Comparison of ENCODE assay signal across 1 cellular context in the genomic region with DNA sequence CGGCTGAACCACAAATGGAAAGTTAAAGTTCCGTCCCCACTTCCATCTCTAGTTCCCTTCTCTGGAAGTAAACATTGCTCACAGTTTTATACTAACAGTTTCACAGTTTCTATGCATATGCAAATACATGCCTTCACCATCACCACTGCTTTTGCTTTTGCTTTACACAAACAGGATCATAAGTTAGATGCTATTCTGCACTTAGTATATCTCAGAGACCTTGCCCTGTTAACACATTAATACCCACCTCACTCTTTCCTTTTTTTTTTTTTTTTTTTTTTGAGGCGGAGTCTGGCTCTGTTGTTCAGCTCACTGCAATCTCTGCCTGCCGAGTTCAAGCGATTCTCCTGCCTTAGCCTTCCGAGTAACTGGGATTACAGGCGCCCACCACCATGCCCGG.
TF ChIP-seq lines count a peak whose summit lies in the region.

No MANE protein-coding gene starts in this region.

TF ChIP-seq in WTC11, 78 proteins besides CTCF, POLR2A, EP300 and RAD21 (continued from another document):
- TF ChIP-seq, protein P1, sequence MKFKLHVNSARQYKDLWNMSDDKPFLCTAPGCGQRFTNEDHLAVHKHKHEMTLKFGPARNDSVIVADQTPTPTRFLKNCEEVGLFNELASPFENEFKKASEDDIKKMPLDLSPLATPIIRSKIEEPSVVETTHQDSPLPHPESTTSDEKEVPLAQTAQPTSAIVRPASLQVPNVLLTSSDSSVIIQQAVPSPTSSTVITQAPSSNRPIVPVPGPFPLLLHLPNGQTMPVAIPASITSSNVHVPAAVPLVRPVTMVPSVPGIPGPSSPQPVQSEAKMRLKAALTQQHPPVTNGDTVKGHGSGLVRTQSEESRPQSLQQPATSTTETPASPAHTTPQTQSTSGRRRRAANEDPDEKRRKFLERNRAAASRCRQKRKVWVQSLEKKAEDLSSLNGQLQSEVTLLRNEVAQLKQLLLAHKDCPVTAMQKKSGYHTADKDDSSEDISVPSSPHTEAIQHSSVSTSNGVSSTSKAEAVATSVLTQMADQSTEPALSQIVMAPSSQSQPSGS (CRISPR knock-in tag; IDR thresholded peaks at IDR 0.05; ENCODE audit: borderline replicate concordance, low read depth) = no peak
- TF ChIP-seq ZNF671 (CRISPR knock-in tag; IDR thresholded peaks at IDR 0.05) (no peak), ZNF232 (CRISPR knock-in tag; IDR thresholded peaks at IDR 0.05) (no peak), SMAD3 (CRISPR knock-in tag; IDR thresholded peaks at IDR 0.05; ENCODE audit: borderline replicate concordance) (no peak), NFE2L1 (CRISPR knock-in tag; IDR thresholded peaks at IDR 0.05) (no peak), FOXK1 (CRISPR knock-in tag; IDR thresholded peaks at IDR 0.05) (no peak), HMGA2 (CRISPR knock-in tag; IDR thresholded peaks at IDR 0.05) (no peak), ZNF121 (CRISPR knock-in tag; IDR thresholded peaks at IDR 0.05) (no peak), EMX1 (CRISPR knock-in tag; IDR thresholded peaks at IDR 0.05) (no peak), ATF1 (CRISPR knock-in tag; IDR thresholded peaks at IDR 0.05) (no peak), GRHL2 (CRISPR knock-in tag; IDR thresholded peaks at IDR 0.05; ENCODE audit: insufficient replicate concordance, severe bottlenecking) (no peak), GABPB1 (CRISPR knock-in tag; IDR thresholded peaks at IDR 0.05) (no peak)
- TF ChIP-seq, protein P2, sequence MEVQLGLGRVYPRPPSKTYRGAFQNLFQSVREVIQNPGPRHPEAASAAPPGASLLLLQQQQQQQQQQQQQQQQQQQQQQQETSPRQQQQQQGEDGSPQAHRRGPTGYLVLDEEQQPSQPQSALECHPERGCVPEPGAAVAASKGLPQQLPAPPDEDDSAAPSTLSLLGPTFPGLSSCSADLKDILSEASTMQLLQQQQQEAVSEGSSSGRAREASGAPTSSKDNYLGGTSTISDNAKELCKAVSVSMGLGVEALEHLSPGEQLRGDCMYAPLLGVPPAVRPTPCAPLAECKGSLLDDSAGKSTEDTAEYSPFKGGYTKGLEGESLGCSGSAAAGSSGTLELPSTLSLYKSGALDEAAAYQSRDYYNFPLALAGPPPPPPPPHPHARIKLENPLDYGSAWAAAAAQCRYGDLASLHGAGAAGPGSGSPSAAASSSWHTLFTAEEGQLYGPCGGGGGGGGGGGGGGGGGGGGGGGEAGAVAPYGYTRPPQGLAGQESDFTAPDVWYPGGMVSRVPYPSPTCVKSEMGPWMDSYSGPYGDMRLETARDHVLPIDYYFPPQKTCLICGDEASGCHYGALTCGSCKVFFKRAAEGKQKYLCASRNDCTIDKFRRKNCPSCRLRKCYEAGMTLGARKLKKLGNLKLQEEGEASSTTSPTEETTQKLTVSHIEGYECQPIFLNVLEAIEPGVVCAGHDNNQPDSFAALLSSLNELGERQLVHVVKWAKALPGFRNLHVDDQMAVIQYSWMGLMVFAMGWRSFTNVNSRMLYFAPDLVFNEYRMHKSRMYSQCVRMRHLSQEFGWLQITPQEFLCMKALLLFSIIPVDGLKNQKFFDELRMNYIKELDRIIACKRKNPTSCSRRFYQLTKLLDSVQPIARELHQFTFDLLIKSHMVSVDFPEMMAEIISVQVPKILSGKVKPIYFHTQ (CRISPR knock-in tag; IDR thresholded peaks at IDR 0.05) = no peak
